Comparison of ENCODE assay signal across 15 cellular contexts in genomic region chr10:124600051-124600880, GRCh38.
DNase-seq lines count a peak whose midpoint lies in the region; ATAC-seq and TF ChIP-seq lines count a peak whose summit lies in the region.
"Had no signal": no experiment of that assay in that cellular context is flagged by ENCODE, and none has a peak within 500 bp of the region (broad histone marks: within the 10 kb centered on the region; RNA-seq: fewer than 3 reads in every experiment).

No MANE protein-coding gene starts in this region.

- H3K36me3 Mint-ChIP-seq in stimulated activated naive B cell treated with anti-CD40 and anti-IgM and Interleukin-4, amounts not matched to agents 10 μg/mL and 1 μg/mL and 100 μg/mL, for 72 hours, result peaks cover 4 to 8% of the 10 kb centered on the region in 2 donors
- H3K36me3 Mint-ChIP-seq: CD4-positive, CD25-positive, alpha-beta regulatory T cell had no signal

- H3K27ac Mint-ChIP-seq in stimulated activated naive B cell treated with anti-CD40 and anti-IgM and Interleukin-4, amounts not matched to agents 10 μg/mL and 1 μg/mL and 100 μg/mL, for 72 hours, result peak overlapping the region; percentile 70

- peak overlapping the region; percentile 28 to 57 for H3K4me3 Mint-ChIP-seq in stimulated activated naive B cell treated with anti-CD40 and anti-IgM and Interleukin-4, amounts not matched to agents 10 μg/mL and 1 μg/mL and 100 μg/mL, for 72 hours
- H3K4me3 Mint-ChIP-seq: CD4-positive, CD25-positive, alpha-beta regulatory T cell had no signal

- H2AFZ ChIP-seq in SU-DHL-6 (ENCODE audit: low read depth, low read length, severe bottlenecking), result no peak overlapping the region

- intact Hi-C loops in right cardiac atrium (cut with DNase I) (no loop called here), mucosa of descending colon (cut with DNase I, micrococcal nuclease) (no loop called here)

- no peaks in the 10 kb centered on the region for H3K27me3 Mint-ChIP-seq in stimulated activated naive B cell treated with anti-CD40 and anti-IgM and Interleukin-4, amounts not matched to agents 10 μg/mL and 1 μg/mL and 100 μg/mL, for 72 hours
- H3K27me3 Mint-ChIP-seq: CD4-positive, CD25-positive, alpha-beta regulatory T cell had no signal

- H3K27ac ChIP-seq in right cardiac atrium (ENCODE audit: low read length) (no peak overlapping the region), right atrium auricular region (no peak overlapping the region), SU-DHL-6 (ENCODE audit: low read depth, low read length) (peak overlapping the region; percentile 99)
- H3K27ac ChIP-seq: SJCRH30 had no signal

- peaks cover 70% of the 10 kb centered on the region for H3F3A ChIP-seq in SU-DHL-6 (ENCODE audit: insufficient read depth)

- H3K4me1 ChIP-seq in right cardiac atrium (ENCODE audit: control insufficient read depth, insufficient read depth, low read length) (no peaks in the 10 kb centered on the region), right atrium auricular region (no peaks in the 10 kb centered on the region), mucosa of descending colon (ENCODE audit: low read depth) (no peaks in the 10 kb centered on the region)
- H3K4me1 ChIP-seq: SJCRH30 had no signal

- peak overlapping the region; percentile 50 for H3K4me2 ChIP-seq in SU-DHL-6 (ENCODE audit: low read depth, low read length, poor library complexity, severe bottlenecking)

- no peak for ATAC-seq in right cardiac atrium
- no peak for ATAC-seq in mucosa of descending colon
- ATAC-seq in stimulated activated naive B cell treated with anti-CD40 and anti-IgM and Interleukin-4, amounts not matched to agents 10 μg/mL and 1 μg/mL and 100 μg/mL, for 72 hours (replicated peaks), result no peak
- ATAC-seq in HG03175 (IDR thresholded peaks at IDR 0.05; ENCODE audit: unreplicated experiment), result no peak
- ATAC-seq in left lobe of liver, result no peak

- WGBS in right cardiac atrium, result 89% methylated on average over 18 of the region's 18 CpGs

- H3K36me3 ChIP-seq in right atrium auricular region, result no peaks in the 10 kb centered on the region
- H3K36me3 ChIP-seq in SU-DHL-6 (ENCODE audit: low read length), result no peaks in the 10 kb centered on the region
- no peaks in the 10 kb centered on the region for H3K36me3 ChIP-seq in mucosa of descending colon (ENCODE audit: low read depth)
- H3K36me3 ChIP-seq: SJCRH30 had no signal

- TF ChIP-seq CTCF in right atrium auricular region (IDR thresholded peaks at IDR 0.05), result no peak
- TF ChIP-seq CTCF in SU-DHL-6 (IDR thresholded peaks at IDR 0.05; ENCODE audit: insufficient read depth, low read length, poor library complexity, severe bottlenecking), result no peak
- no peak for TF ChIP-seq CTCF in mucosa of descending colon (IDR thresholded peaks at IDR 0.05)

- no peaks in the 10 kb centered on the region for H3K9me2 ChIP-seq in SU-DHL-6 (replicated peaks; ENCODE audit: insufficient read depth, low read length)

- peaks cover 0 to 1% of the 10 kb centered on the region in 2 donors for H3K9me3 Mint-ChIP-seq in stimulated activated naive B cell treated with anti-CD40 and anti-IgM and Interleukin-4, amounts not matched to agents 10 μg/mL and 1 μg/mL and 100 μg/mL, for 72 hours

- H3K9ac ChIP-seq in SU-DHL-6 (ENCODE audit: low read length), result peak overlapping the region; percentile 87

- no peaks in the 10 kb centered on the region for H4K20me1 ChIP-seq in SU-DHL-6 (ENCODE audit: low read depth, low read length)

- no peak overlapping the region for H3K4me3 ChIP-seq in right cardiac atrium (ENCODE audit: low read length)
- H3K4me3 ChIP-seq in right atrium auricular region, result no peak overlapping the region
- peak overlapping the region; percentile 21 for H3K4me3 ChIP-seq in SU-DHL-6 (ENCODE audit: insufficient read depth, low read length, poor library complexity, severe bottlenecking)
- no peak overlapping the region for H3K4me3 ChIP-seq in mucosa of descending colon
- H3K4me3 ChIP-seq: SJCRH30 had no signal

- H3K4me1 Mint-ChIP-seq in stimulated activated naive B cell treated with anti-CD40 and anti-IgM and Interleukin-4, amounts not matched to agents 10 μg/mL and 1 μg/mL and 100 μg/mL, for 72 hours, result peaks cover 73 to 99% of the 10 kb centered on the region in 2 donors

- H3K9me3 ChIP-seq in right cardiac atrium (ENCODE audit: control insufficient read depth, low read length), result no peaks in the 10 kb centered on the region
- H3K9me3 ChIP-seq in right atrium auricular region, result no peaks in the 10 kb centered on the region
- H3K9me3 ChIP-seq in SU-DHL-6 (ENCODE audit: insufficient read depth, low read length), result no peaks in the 10 kb centered on the region
- no peaks in the 10 kb centered on the region for H3K9me3 ChIP-seq in mucosa of descending colon
- H3K9me3 ChIP-seq: SJCRH30 had no signal

- DNase-seq in right cardiac atrium (peak; percentile 6 to 46 (median 22)), right atrium auricular region (ENCODE audit: low spot score) (no peak), mucosa of descending colon (peak in 2 of 3 donors; percentile 17 to 43), activated gamma-delta T cell (lab: John Stamatoyannopoulos, UW) (no peak), left lobe of liver (ENCODE audit: low spot score) (no peak)
- DNase-seq in stimulated activated naive B cell treated with anti-CD40 and anti-IgM and Interleukin-4, amounts not matched to agents 10 μg/mL and 1 μg/mL and 100 μg/mL, for 72 hours, result no peak
- DNase-seq: CD4-positive, CD25-positive, alpha-beta regulatory T cell; HCEC 1CT; Kasumi-1; NCI-H1417; NCI-H1930; NCI-H2171 treated with DMSO at 0.1 percent for 48 hours; SJCRH30 had no signal

- no peaks in the 10 kb centered on the region for H3K27me3 ChIP-seq in right cardiac atrium (ENCODE audit: control insufficient read depth, insufficient read depth)
- no peaks in the 10 kb centered on the region for H3K27me3 ChIP-seq in right atrium auricular region
- no peaks in the 10 kb centered on the region for H3K27me3 ChIP-seq in SU-DHL-6 (ENCODE audit: low read length)
- H3K27me3 ChIP-seq: SJCRH30 had no signal

- no peaks in the 10 kb centered on the region for H3K79me2 ChIP-seq in SU-DHL-6 (ENCODE audit: insufficient read depth, low read length)

Comparison
In these comparisons a context has a peak if more than half of its experiments do, and no peak if none do; other contexts are left out.
1. DNase-seq: peak in right cardiac atrium (3 of 3) and mucosa of descending colon (2 of 3); none in right atrium auricular region (single experiment), stimulated activated naive B cell treated with anti-CD40 and anti-IgM and Interleukin-4, amounts not matched to agents 10 μg/mL and 1 μg/mL and 100 μg/mL, for 72 hours (single experiment), activated gamma-delta T cell (single experiment) and left lobe of liver (single experiment).